In genomic region chr6:44833248-44833647, GRCh38 we compare ENCODE assay signal across 17 cellular contexts.
DNase-seq lines count a peak whose midpoint lies in the region; ATAC-seq and TF ChIP-seq lines count a peak whose summit lies in the region.
"Had no signal": no experiment of that assay in that cellular context is flagged by ENCODE, and none has a peak within 500 bp of the region (broad histone marks: within the 10 kb centered on the region; RNA-seq: fewer than 3 reads in every experiment).

No MANE protein-coding gene starts in this region.

- H3K27me3 ChIP-seq in colonic mucosa (no peaks in the 10 kb centered on the region), uterus (no peaks in the 10 kb centered on the region)
- H3K27me3 ChIP-seq: esophagus muscularis mucosa, right lobe of liver had no signal

- DNase-seq in colonic mucosa (no peak), uterus (no peak), coronary artery (ENCODE audit: low spot score) (no peak)
- DNase-seq in stimulated activated CD4-positive, alpha-beta T cell treated with anti-CD3 and anti-CD28 coated beads, Interleukin-4, amount 100 ng/mL, for 1 hour, result no peak
- DNase-seq: activated T-cell treated with anti-CD3 and anti-CD28 coated beads, Interleukin-2, amount 50 U/mL, for 24 hours; DMS 273 treated with DMSO at 0.1 percent for 48 hours; NCI-H2227 treated with DMSO at 0.1 percent for 48 hours; right lobe of liver; stimulated activated CD4-positive, alpha-beta T cell treated with anti-CD3 and anti-CD28 coated beads, Interleukin-4, amount 100 ng/mL, for 4 hours; stimulated activated naive CD8-positive, alpha-beta T cell treated with anti-CD3 and anti-CD28 coated beads, Interleukin-15, Interleukin-2, amounts not matched to agents 100 U/mL and 50 U/mL, for 24 hours had no signal

- H3K27ac ChIP-seq in colonic mucosa, result no peak overlapping the region
- no peak overlapping the region for H3K27ac ChIP-seq in uterus
- no peak overlapping the region for H3K27ac ChIP-seq in coronary artery
- H3K27ac ChIP-seq: esophagus muscularis mucosa, right lobe of liver had no signal

- ATAC-seq in GM18502 (IDR thresholded peaks at IDR 0.05; ENCODE audit: poor library complexity, unreplicated experiment) (peak; percentile 83), GM19397 (IDR thresholded peaks at IDR 0.05; ENCODE audit: unreplicated experiment) (peak; percentile 58), HG02943 (IDR thresholded peaks at IDR 0.05; ENCODE audit: low read depth, unreplicated experiment) (peak; percentile 78), HG03565 (IDR thresholded peaks at IDR 0.05; ENCODE audit: unreplicated experiment) (peak; percentile 56)
- ATAC-seq: activated CD4-positive, CD25-positive, alpha-beta regulatory T cell treated with anti-CD3 and anti-CD28 coated beads, Interleukin-2, amount 50 U/mL, for 24 hours; natural killer cell treated with Interleukin-12 subunit alpha and Interleukin-12 subunit beta and Interleukin-15 and Interleukin-18, amount 100 ng/mL, for 72 hours; stimulated activated naive CD8-positive, alpha-beta T cell treated with anti-CD3 and anti-CD28 coated beads, Interleukin-15, Interleukin-2, amounts not matched to agents 100 U/mL and 50 U/mL, for 24 hours had no signal

- TF ChIP-seq POLR2A in uterus (IDR thresholded peaks at IDR 0.05), result no peak

- H3K4me1 ChIP-seq in colonic mucosa (no peaks in the 10 kb centered on the region), uterus (no peaks in the 10 kb centered on the region)
- H3K4me1 ChIP-seq: esophagus muscularis mucosa, right lobe of liver had no signal

- no peaks in the 10 kb centered on the region for H3K36me3 ChIP-seq in colonic mucosa
- no peaks in the 10 kb centered on the region for H3K36me3 ChIP-seq in uterus
- H3K36me3 ChIP-seq: esophagus muscularis mucosa, right lobe of liver had no signal

- TF ChIP-seq CTCF in colonic mucosa (IDR thresholded peaks at IDR 0.05), result no peak
- TF ChIP-seq CTCF in uterus (IDR thresholded peaks at IDR 0.05), result no peak
- no peak for TF ChIP-seq CTCF in coronary artery (IDR thresholded peaks at IDR 0.05)

- H3K9ac ChIP-seq in colonic mucosa (ENCODE audit: low read depth in 2 of 2, low read length in 2 of 2), result no peak overlapping the region

- intact Hi-C loops in colonic mucosa (cut with DNase I) (no loop called here), uterus (cut with DNase I; ENCODE audit: low total_unique reads) (no loop called here)

- H3K9me3 ChIP-seq in colonic mucosa, result no peaks in the 10 kb centered on the region
- H3K9me3 ChIP-seq in uterus, result no peaks in the 10 kb centered on the region
- H3K9me3 ChIP-seq: esophagus muscularis mucosa, right lobe of liver had no signal

- H3K4me3 ChIP-seq in colonic mucosa (no peak overlapping the region), uterus (no peak overlapping the region), coronary artery (no peak overlapping the region)
- H3K4me3 ChIP-seq: esophagus muscularis mucosa, right lobe of liver had no signal
